Comparison of ENCODE assay signal across 1 cellular context in genomic region chr13:24680258-24680920, GRCh38.
A peak's percentile ranks its signal among the peaks of the same experiment; 100 is the strongest.
TF ChIP-seq lines count a peak whose summit lies in the region.

ATP12A (plus strand) TSS chr13:24680408; CDS start chr13:24680744, 336 bp downstream.

TF ChIP-seq in HEK293, 187 proteins besides CTCF, POLR2A, EP300 and RAD21 (continued from another document and continues in another):
- TF ChIP-seq GLIS2 (tag by site-specific recombination; IDR thresholded peaks at IDR 0.05), result peak; percentile 53; the same call in 1 of the 2 replicates
- TF ChIP-seq, protein P1, sequence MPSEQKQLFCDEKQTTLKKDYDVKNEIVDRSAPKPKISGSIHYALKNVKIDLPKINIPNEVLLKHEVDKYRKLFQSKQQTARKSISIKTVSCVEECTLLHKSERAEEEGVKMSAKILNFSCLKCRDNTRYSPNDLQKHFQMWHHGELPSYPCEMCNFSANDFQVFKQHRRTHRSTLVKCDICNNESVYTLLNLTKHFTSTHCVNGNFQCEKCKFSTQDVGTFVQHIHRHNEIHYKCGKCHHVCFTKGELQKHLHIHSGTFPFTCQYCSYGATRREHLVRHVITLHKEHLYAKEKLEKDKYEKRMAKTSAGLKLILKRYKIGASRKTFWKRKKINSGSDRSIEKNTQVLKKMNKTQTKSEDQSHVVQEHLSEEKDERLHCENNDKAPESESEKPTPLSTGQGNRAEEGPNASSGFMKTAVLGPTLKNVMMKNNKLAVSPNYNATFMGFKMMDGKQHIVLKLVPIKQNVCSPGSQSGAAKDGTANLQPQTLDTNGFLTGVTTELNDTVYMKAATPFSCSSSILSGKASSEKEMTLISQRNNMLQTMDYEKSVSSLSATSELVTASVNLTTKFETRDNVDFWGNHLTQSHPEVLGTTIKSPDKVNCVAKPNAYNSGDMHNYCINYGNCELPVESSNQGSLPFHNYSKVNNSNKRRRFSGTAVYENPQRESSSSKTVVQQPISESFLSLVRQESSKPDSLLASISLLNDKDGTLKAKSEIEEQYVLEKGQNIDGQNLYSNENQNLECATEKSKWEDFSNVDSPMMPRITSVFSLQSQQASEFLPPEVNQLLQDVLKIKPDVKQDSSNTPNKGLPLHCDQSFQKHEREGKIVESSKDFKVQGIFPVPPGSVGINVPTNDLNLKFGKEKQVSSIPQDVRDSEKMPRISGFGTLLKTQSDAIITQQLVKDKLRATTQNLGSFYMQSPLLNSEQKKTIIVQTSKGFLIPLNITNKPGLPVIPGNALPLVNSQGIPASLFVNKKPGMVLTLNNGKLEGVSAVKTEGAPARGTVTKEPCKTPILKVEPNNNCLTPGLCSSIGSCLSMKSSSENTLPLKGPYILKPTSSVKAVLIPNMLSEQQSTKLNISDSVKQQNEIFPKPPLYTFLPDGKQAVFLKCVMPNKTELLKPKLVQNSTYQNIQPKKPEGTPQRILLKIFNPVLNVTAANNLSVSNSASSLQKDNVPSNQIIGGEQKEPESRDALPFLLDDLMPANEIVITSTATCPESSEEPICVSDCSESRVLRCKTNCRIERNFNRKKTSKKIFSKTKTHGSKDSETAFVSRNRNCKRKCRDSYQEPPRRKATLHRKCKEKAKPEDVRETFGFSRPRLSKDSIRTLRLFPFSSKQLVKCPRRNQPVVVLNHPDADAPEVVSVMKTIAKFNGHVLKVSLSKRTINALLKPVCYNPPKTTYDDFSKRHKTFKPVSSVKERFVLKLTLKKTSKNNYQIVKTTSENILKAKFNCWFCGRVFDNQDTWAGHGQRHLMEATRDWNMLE (tag by site-specific recombination; conservative IDR thresholded peaks at IDR 0.05; ENCODE audit: low read depth), result no peak
- no peak for TF ChIP-seq ZNF366 (tag by site-specific recombination; conservative IDR thresholded peaks at IDR 0.05)
- TF ChIP-seq ZNF768 (tag by site-specific recombination; IDR thresholded peaks at IDR 0.05), result no peak
- TF ChIP-seq, protein P2, sequence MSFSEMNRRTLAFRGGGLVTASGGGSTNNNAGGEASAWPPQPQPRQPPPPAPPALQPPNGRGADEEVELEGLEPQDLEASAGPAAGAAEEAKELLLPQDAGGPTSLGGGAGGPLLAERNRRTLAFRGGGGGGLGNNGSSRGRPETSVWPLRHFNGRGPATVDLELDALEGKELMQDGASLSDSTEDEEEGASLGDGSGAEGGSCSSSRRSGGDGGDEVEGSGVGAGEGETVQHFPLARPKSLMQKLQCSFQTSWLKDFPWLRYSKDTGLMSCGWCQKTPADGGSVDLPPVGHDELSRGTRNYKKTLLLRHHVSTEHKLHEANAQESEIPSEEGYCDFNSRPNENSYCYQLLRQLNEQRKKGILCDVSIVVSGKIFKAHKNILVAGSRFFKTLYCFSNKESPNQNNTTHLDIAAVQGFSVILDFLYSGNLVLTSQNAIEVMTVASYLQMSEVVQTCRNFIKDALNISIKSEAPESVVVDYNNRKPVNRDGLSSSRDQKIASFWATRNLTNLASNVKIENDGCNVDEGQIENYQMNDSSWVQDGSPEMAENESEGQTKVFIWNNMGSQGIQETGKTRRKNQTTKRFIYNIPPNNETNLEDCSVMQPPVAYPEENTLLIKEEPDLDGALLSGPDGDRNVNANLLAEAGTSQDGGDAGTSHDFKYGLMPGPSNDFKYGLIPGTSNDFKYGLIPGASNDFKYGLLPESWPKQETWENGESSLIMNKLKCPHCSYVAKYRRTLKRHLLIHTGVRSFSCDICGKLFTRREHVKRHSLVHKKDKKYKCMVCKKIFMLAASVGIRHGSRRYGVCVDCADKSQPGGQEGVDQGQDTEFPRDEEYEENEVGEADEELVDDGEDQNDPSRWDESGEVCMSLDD (tag by site-specific recombination; IDR thresholded peaks at IDR 0.05), result no peak
- TF ChIP-seq ZNF140 (tag by site-specific recombination; IDR thresholded peaks at IDR 0.05), result no peak
- TF ChIP-seq REPIN1 (tag by site-specific recombination; IDR thresholded peaks at IDR 0.05; ENCODE audit: low read depth), result no peak
- no peak for TF ChIP-seq ZNF610 (tag by site-specific recombination; IDR thresholded peaks at IDR 0.05; ENCODE audit: borderline replicate concordance)
- TF ChIP-seq SETDB1 (IDR thresholded peaks at IDR 0.05; ENCODE audit: insufficient read length, low read length), result no peak
- TF ChIP-seq ZBTB21 (tag by site-specific recombination; IDR thresholded peaks at IDR 0.05), result no peak
- no peak for TF ChIP-seq ZNF670 (tag by site-specific recombination; IDR thresholded peaks at IDR 0.05; ENCODE audit: low read depth)
- TF ChIP-seq ZNF513 (tag by site-specific recombination; IDR thresholded peaks at IDR 0.05), result no peak
- no peak for TF ChIP-seq YY2 (tag by site-specific recombination; IDR thresholded peaks at IDR 0.05)
- no peak for TF ChIP-seq ZNF24 (tag by site-specific recombination; IDR thresholded peaks at IDR 0.05)
- TF ChIP-seq, protein P3, sequence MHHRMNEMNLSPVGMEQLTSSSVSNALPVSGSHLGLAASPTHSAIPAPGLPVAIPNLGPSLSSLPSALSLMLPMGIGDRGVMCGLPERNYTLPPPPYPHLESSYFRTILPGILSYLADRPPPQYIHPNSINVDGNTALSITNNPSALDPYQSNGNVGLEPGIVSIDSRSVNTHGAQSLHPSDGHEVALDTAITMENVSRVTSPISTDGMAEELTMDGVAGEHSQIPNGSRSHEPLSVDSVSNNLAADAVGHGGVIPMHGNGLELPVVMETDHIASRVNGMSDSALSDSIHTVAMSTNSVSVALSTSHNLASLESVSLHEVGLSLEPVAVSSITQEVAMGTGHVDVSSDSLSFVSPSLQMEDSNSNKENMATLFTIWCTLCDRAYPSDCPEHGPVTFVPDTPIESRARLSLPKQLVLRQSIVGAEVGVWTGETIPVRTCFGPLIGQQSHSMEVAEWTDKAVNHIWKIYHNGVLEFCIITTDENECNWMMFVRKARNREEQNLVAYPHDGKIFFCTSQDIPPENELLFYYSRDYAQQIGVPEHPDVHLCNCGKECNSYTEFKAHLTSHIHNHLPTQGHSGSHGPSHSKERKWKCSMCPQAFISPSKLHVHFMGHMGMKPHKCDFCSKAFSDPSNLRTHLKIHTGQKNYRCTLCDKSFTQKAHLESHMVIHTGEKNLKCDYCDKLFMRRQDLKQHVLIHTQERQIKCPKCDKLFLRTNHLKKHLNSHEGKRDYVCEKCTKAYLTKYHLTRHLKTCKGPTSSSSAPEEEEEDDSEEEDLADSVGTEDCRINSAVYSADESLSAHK (tag by site-specific recombination; IDR thresholded peaks at IDR 0.05), result no peak
- TF ChIP-seq ZNF677 (tag by site-specific recombination; IDR thresholded peaks at IDR 0.05), result no peak
- TF ChIP-seq, protein P4, sequence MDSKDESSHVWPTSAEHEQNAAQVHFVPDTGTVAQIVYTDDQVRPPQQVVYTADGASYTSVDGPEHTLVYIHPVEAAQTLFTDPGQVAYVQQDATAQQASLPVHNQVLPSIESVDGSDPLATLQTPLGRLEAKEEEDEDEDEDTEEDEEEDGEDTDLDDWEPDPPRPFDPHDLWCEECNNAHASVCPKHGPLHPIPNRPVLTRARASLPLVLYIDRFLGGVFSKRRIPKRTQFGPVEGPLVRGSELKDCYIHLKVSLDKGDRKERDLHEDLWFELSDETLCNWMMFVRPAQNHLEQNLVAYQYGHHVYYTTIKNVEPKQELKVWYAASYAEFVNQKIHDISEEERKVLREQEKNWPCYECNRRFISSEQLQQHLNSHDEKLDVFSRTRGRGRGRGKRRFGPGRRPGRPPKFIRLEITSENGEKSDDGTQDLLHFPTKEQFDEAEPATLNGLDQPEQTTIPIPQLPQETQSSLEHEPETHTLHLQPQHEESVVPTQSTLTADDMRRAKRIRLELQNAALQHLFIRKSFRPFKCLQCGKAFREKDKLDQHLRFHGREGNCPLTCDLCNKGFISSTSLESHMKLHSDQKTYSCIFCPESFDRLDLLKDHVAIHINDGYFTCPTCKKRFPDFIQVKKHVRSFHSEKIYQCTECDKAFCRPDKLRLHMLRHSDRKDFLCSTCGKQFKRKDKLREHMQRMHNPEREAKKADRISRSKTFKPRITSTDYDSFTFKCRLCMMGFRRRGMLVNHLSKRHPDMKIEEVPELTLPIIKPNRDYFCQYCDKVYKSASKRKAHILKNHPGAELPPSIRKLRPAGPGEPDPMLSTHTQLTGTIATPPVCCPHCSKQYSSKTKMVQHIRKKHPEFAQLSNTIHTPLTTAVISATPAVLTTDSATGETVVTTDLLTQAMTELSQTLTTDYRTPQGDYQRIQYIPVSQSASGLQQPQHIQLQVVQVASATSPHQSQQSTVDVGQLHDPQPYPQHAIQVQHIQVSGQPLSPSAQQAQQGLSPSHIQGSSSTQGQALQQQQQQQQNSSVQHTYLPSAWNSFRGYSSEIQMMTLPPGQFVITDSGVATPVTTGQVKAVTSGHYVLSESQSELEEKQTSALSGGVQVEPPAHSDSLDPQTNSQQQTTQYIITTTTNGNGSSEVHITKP (tag by site-specific recombination; IDR thresholded peaks at IDR 0.05), result no peak
- TF ChIP-seq TCF7L2 (IDR thresholded peaks at IDR 0.05; ENCODE audit: borderline replicate concordance, low read depth, low read length), result no peak
- TF ChIP-seq, protein P5, sequence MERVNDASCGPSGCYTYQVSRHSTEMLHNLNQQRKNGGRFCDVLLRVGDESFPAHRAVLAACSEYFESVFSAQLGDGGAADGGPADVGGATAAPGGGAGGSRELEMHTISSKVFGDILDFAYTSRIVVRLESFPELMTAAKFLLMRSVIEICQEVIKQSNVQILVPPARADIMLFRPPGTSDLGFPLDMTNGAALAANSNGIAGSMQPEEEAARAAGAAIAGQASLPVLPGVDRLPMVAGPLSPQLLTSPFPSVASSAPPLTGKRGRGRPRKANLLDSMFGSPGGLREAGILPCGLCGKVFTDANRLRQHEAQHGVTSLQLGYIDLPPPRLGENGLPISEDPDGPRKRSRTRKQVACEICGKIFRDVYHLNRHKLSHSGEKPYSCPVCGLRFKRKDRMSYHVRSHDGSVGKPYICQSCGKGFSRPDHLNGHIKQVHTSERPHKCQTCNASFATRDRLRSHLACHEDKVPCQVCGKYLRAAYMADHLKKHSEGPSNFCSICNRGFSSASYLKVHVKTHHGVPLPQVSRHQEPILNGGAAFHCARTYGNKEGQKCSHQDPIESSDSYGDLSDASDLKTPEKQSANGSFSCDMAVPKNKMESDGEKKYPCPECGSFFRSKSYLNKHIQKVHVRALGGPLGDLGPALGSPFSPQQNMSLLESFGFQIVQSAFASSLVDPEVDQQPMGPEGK (tag by site-specific recombination; IDR thresholded peaks at IDR 0.05), result 0 out of 2 replicates have a peak, but pooled peaks have one; percentile 20
- TF ChIP-seq SCRT1 (tag by site-specific recombination; IDR thresholded peaks at IDR 0.05; ENCODE audit: borderline replicate concordance), result no peak
- no peak for TF ChIP-seq OVOL3 (tag by site-specific recombination; IDR thresholded peaks at IDR 0.05)
- TF ChIP-seq AEBP2 (tag by site-specific recombination; IDR thresholded peaks at IDR 0.05; ENCODE audit: borderline replicate concordance), result no peak
- TF ChIP-seq, protein P6, sequence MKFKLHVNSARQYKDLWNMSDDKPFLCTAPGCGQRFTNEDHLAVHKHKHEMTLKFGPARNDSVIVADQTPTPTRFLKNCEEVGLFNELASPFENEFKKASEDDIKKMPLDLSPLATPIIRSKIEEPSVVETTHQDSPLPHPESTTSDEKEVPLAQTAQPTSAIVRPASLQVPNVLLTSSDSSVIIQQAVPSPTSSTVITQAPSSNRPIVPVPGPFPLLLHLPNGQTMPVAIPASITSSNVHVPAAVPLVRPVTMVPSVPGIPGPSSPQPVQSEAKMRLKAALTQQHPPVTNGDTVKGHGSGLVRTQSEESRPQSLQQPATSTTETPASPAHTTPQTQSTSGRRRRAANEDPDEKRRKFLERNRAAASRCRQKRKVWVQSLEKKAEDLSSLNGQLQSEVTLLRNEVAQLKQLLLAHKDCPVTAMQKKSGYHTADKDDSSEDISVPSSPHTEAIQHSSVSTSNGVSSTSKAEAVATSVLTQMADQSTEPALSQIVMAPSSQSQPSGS (tag by site-specific recombination; IDR thresholded peaks at IDR 0.05; ENCODE audit: low read depth), result no peak
- TF ChIP-seq, protein P7, sequence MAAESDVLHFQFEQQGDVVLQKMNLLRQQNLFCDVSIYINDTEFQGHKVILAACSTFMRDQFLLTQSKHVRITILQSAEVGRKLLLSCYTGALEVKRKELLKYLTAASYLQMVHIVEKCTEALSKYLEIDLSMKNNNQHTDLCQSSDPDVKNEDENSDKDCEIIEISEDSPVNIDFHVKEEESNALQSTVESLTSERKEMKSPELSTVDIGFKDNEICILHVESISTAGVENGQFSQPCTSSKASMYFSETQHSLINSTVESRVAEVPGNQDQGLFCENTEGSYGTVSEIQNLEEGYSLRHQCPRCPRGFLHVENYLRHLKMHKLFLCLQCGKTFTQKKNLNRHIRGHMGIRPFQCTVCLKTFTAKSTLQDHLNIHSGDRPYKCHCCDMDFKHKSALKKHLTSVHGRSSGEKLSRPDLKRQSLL (tag by site-specific recombination; IDR thresholded peaks at IDR 0.05), result no peak
- no peak for TF ChIP-seq ZNF155 (tag by site-specific recombination; IDR thresholded peaks at IDR 0.05)
- TF ChIP-seq ZNF174 (tag by site-specific recombination; IDR thresholded peaks at IDR 0.05), result no peak
- TF ChIP-seq ZNF335 (tag by site-specific recombination; conservative IDR thresholded peaks at IDR 0.05), result 0 out of 2 replicates have a peak, but pooled peaks have one; percentile 17
- no peak for TF ChIP-seq ZNF704 (tag by site-specific recombination; IDR thresholded peaks at IDR 0.05)
